In genomic region chr10:58361353-58361752, GRCh38 we compare ENCODE assay signal across 16 cellular contexts. TPM values are rescaled to one million over a fixed set of nuclear protein-coding genes. Genes with fewer than 3 reads are reported as not detected.
A peak's percentile ranks its signal among the peaks of the same experiment; 100 is the strongest.
DNase-seq lines count a peak whose midpoint lies in the region; ATAC-seq, FAIRE-seq and TF ChIP-seq lines count a peak whose summit lies in the region.
"Had no signal": no experiment of that assay in that cellular context is flagged by ENCODE, and none has a peak within 500 bp of the region (broad histone marks: within the 10 kb centered on the region; RNA-seq: fewer than 3 reads in every experiment).

No MANE protein-coding gene starts in this region.

- TF ChIP-seq POLR2A in A549 (IDR thresholded peaks at IDR 0.05; ENCODE audit: low read length): no peak

- no peaks in the 10 kb centered on the region for H3K27me3 ChIP-seq in RWPE2 (ENCODE audit: insufficient read depth, poor library complexity, severe bottlenecking)
- H3K27me3 ChIP-seq in subcutaneous abdominal adipose tissue (ENCODE audit: control insufficient read depth in 5 of 5, insufficient read depth in 4 of 5, low read length in 5 of 5): no peaks in the 10 kb centered on the region
- no peaks in the 10 kb centered on the region for H3K27me3 ChIP-seq in BE2C
- H3K27me3 ChIP-seq: BLaER1 treated with 17β-estradiol and CSF1 and Interleukin-3, amounts not matched to agents 10 nM and 100 nM had no signal

- CTCF ChIA-PET in A549 (lab: Yijun Ruan, JAX): no interaction called here

- FAIRE-seq in A549 (lab: Jason Lieb, UNC): no peak
- FAIRE-seq: GM12878, HepG2 had no signal

- H3K4me2 ChIP-seq in A549: peak overlapping the region; percentile 1; the same call in 1 of the 3 replicates

- no peaks in the 10 kb centered on the region for H3K27me3 Mint-ChIP-seq in mesothelial cell of epicardium (ENCODE audit: low read depth)

- H3K27ac ChIP-seq in A549 (no peak overlapping the region), RWPE2 (ENCODE audit: poor library complexity, severe bottlenecking) (peak overlapping the region; percentile 35), subcutaneous abdominal adipose tissue (ENCODE audit: low read depth, low read length) (peak overlapping the region; percentile 62)
- H3K27ac ChIP-seq: 22Rv1, GM23248 had no signal

- no peak for TF ChIP-seq CTCF in A549 (IDR thresholded peaks at IDR 0.05)
- TF ChIP-seq CTCF in RWPE2 (IDR thresholded peaks at IDR 0.05; ENCODE audit: poor library complexity, severe bottlenecking): no peak
- no peak for TF ChIP-seq CTCF in mesothelial cell of epicardium (IDR thresholded peaks at IDR 0.05; ENCODE audit: unreplicated experiment)
- TF ChIP-seq CTCF in BE2C (IDR thresholded peaks at IDR 0.05; ENCODE audit: low read depth, low read length): no peak

- POLR2A ChIA-PET in A549 (lab: Yijun Ruan, JAX): no interaction called here

- no peaks in the 10 kb centered on the region for H3K9me3 Mint-ChIP-seq in mesothelial cell of epicardium
- H3K9me3 Mint-ChIP-seq: CD8-positive, alpha-beta T cell had no signal

- no peak for TF ChIP-seq EP300 in A549 (IDR thresholded peaks at IDR 0.05)

- H3K4me3 Mint-ChIP-seq in mesothelial cell of epicardium: no peak overlapping the region
- H3K4me3 Mint-ChIP-seq: CD8-positive, alpha-beta T cell had no signal

- no peak for TF ChIP-seq RAD21 in A549 (conservative IDR thresholded peaks at IDR 0.05 in 1 of 2, IDR thresholded peaks at IDR 0.05 in 1 of 2)

- 94% methylated on average over 2 of the region's 2 CpGs for WGBS in A549 (ENCODE audit: missing lambda C conversion rate)

- no peaks in the 10 kb centered on the region for H3K9me3 ChIP-seq in A549
- no peaks in the 10 kb centered on the region for H3K9me3 ChIP-seq in RWPE2 (ENCODE audit: severe bottlenecking)
- H3K9me3 ChIP-seq in subcutaneous abdominal adipose tissue (ENCODE audit: control insufficient read depth in 5 of 5, low read length in 5 of 5): no peaks in the 10 kb centered on the region
- no peaks in the 10 kb centered on the region for H3K9me3 ChIP-seq in BE2C
- H3K9me3 ChIP-seq: BLaER1 treated with 17β-estradiol and CSF1 and Interleukin-3, amounts not matched to agents 10 nM and 100 nM; HAP-1 had no signal

- H3K4me3 ChIP-seq in A549: no peak overlapping the region
- H3K4me3 ChIP-seq in RWPE2 (ENCODE audit: severe bottlenecking): no peak overlapping the region
- no peak overlapping the region for H3K4me3 ChIP-seq in subcutaneous abdominal adipose tissue (ENCODE audit: low read depth in 1 of 5, low read length in 5 of 5)
- no peak overlapping the region for H3K4me3 ChIP-seq in BE2C (ENCODE audit: low read depth, low read length)
- H3K4me3 ChIP-seq: BLaER1 treated with 17β-estradiol and CSF1 and Interleukin-3, amounts not matched to agents 10 nM and 100 nM; GM12878; GM23248; HAP-1 had no signal

- peaks cover 68% of the 10 kb centered on the region for H3K4me1 Mint-ChIP-seq in mesothelial cell of epicardium

- no peak overlapping the region for H3K9ac ChIP-seq in subcutaneous abdominal adipose tissue (ENCODE audit: low read length in 5 of 5)
- H3K9ac ChIP-seq: BLaER1 treated with 17β-estradiol and CSF1 and Interleukin-3, amounts not matched to agents 10 nM and 100 nM; GM23248 had no signal

- peaks cover 5% of the 10 kb centered on the region for H3K36me3 Mint-ChIP-seq in mesothelial cell of epicardium

- H3K36me3 ChIP-seq in RWPE2 (ENCODE audit: low read depth): 0 out of 2 replicates have a peak, but pooled peaks cover 13% of the 10 kb centered on the region
- H3K36me3 ChIP-seq in subcutaneous abdominal adipose tissue (ENCODE audit: control insufficient read depth in 5 of 5, insufficient read depth in 5 of 5, low read length in 5 of 5): peaks cover 0 to 15% (median 4%) of the 10 kb centered on the region in 5 donors
- no peaks in the 10 kb centered on the region; the same call in 1 of the 2 replicates for H3K36me3 ChIP-seq in BE2C

- peak overlapping the region; percentile 45 for H3K27ac Mint-ChIP-seq in mesothelial cell of epicardium
- H3K27ac Mint-ChIP-seq: CD8-positive, alpha-beta T cell had no signal

- ATAC-seq in A549: no peak
- no peak for ATAC-seq in RWPE2 (ENCODE audit: low read depth)
- no peak for ATAC-seq in GM21447 (IDR thresholded peaks at IDR 0.05; ENCODE audit: unreplicated experiment)
- ATAC-seq in esophagus mucosa: no peak
- ATAC-seq: CD8-positive, alpha-beta T cell; GM12878; HepG2 had no signal

- DNase-seq in A549 (ENCODE audit: low read depth in 1 of 2, low spot score in 1 of 2) (no peak), RWPE2 (ENCODE audit: low spot score) (no peak), mesothelial cell of epicardium (ENCODE audit: low spot score in 2 of 2, unreplicated experiment in 2 of 2) (no peak), BE2C (no peak)
- DNase-seq: Calu3; CD8-positive, alpha-beta T cell; DMS79 treated with DMSO at 0.1 percent for 48 hours; GM23248 had no signal

- H3K4me1 ChIP-seq in A549: peaks cover 23% of the 10 kb centered on the region
- peaks cover 29% of the 10 kb centered on the region for H3K4me1 ChIP-seq in RWPE2 (ENCODE audit: insufficient read depth, poor library complexity, severe bottlenecking)
- H3K4me1 ChIP-seq in subcutaneous abdominal adipose tissue (ENCODE audit: control insufficient read depth in 5 of 5, insufficient read depth in 5 of 5, low read length in 5 of 5): peaks cover 0 to 13% (median 0%) of the 10 kb centered on the region in 5 donors
- H3K4me1 ChIP-seq in BE2C: no peaks in the 10 kb centered on the region

TF ChIP-seq in A549, 52 proteins besides CTCF, POLR2A, EP300 and RAD21 (continues in another document):
- TF ChIP-seq TP53 (CRISPR knock-in tag; IDR thresholded peaks at IDR 0.05) (no peak), CHD4 (IDR thresholded peaks at IDR 0.05; ENCODE audit: borderline replicate concordance) (no peak), EHF (CRISPR knock-in tag; IDR thresholded peaks at IDR 0.05) (no peak), CEBPB (IDR thresholded peaks at IDR 0.05) (no peak), REST (IDR thresholded peaks at IDR 0.05) (no peak), ESRRA (IDR thresholded peaks at IDR 0.05; ENCODE audit: borderline replicate concordance, low read length) (no peak), CHD2 (IDR thresholded peaks at IDR 0.05; ENCODE audit: low read length, partially characterized antibody) (no peak), PBX3 (IDR thresholded peaks at IDR 0.05) (no peak)
- TF ChIP-seq, protein P1, sequence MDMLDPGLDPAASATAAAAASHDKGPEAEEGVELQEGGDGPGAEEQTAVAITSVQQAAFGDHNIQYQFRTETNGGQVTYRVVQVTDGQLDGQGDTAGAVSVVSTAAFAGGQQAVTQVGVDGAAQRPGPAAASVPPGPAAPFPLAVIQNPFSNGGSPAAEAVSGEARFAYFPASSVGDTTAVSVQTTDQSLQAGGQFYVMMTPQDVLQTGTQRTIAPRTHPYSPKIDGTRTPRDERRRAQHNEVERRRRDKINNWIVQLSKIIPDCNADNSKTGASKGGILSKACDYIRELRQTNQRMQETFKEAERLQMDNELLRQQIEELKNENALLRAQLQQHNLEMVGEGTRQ (IDR thresholded peaks at IDR 0.05): no peak

RNA-seq across cellular contexts. Expression of gene TFAM, which starts 23.9 kb away (rescaled TPM):
- 37.1 and 61.2 TPM in 2 replicates for polyA plus RNA-seq in A549 (2011; rRNA removed)
- polyA plus RNA-seq in A549 (2012; cell fraction: cytosol; rRNA removed): 27.0 and 32.8 TPM in 2 replicates
- 13.0 and 19.6 TPM in 2 replicates for polyA plus RNA-seq in A549 (2012; cell fraction: nucleus; rRNA removed)
- 66.9 to 74.4 TPM (median 72.1 TPM) in 3 replicates for polyA plus RNA-seq in A549 (2017; fragmentation: RNase III; extraction: RNeasy Plus Mini Kit Qiagen cat#74134 plus additional on column Dnase treatment)
- polyA minus RNA-seq in A549 (2011; rRNA and poly(A)+ RNA removed): 16.0 and 26.3 TPM in 2 replicates
- total RNA-seq in mesothelial cell of epicardium: 46.9 to 55.1 TPM (median 52.7 TPM) in 3 replicates
- total RNA-seq in esophagus mucosa: 19.9 TPM
- 44.0 TPM for polyA plus RNA-seq in BE2C (2012; ENCODE audit: insufficient read depth, insufficient read length, low read depth)

RNA-seq across cellular contexts. Expression of gene UBE2D1, which starts 26.5 kb away (rescaled TPM):
- polyA plus RNA-seq in A549 (2011; rRNA removed) (35.1 and 40.5 TPM in 2 replicates), A549 (2017; fragmentation: RNase III; extraction: RNeasy Plus Mini Kit Qiagen cat#74134 plus additional on column Dnase treatment) (16.7 to 18.1 TPM (median 17.9 TPM) in 3 replicates)
- polyA plus RNA-seq in A549 (2012; cell fraction: cytosol; rRNA removed): 9.2 and 10.8 TPM in 2 replicates
- polyA plus RNA-seq in A549 (2012; cell fraction: nucleus; rRNA removed): 5.5 and 6.3 TPM in 2 replicates
- 6.1 and 6.3 TPM in 2 replicates for polyA minus RNA-seq in A549 (2011; rRNA and poly(A)+ RNA removed)
- total RNA-seq in mesothelial cell of epicardium (21.5 to 24.7 TPM (median 22.5 TPM) in 3 replicates), esophagus mucosa (10.6 TPM)
- 10.4 TPM for polyA plus RNA-seq in BE2C (2012; ENCODE audit: insufficient read depth, insufficient read length, low read depth)

Comparison
In these comparisons a context has a peak if more than half of its experiments do, and no peak if none do; other contexts are left out.
1. H3K27ac ChIP-seq: peak in RWPE2 (single experiment) and subcutaneous abdominal adipose tissue (single experiment); none in A549 (0 of 2).